1 cellular context compared by ENCODE assay signal in genomic region chr22:29887358-29887757, GRCh38.
TF ChIP-seq lines count a peak whose summit lies in the region.

No MANE protein-coding gene starts in this region.

TF ChIP-seq in GM12878, 131 proteins besides CTCF, POLR2A, EP300 and RAD21 (continued from another document):
- TF ChIP-seq TCF7 (IDR thresholded peaks at IDR 0.05; ENCODE audit: borderline replicate concordance) (no peak), FOXK2 (IDR thresholded peaks at IDR 0.05) (no peak), MLLT1 (IDR thresholded peaks at IDR 0.05) (no peak), ZBTB40 (IDR thresholded peaks at IDR 0.05; ENCODE audit: borderline replicate concordance) (no peak), HSF1 (IDR thresholded peaks at IDR 0.05; ENCODE audit: low read depth, low read length) (no peak), SREBF1 (IDR thresholded peaks at IDR 0.05; ENCODE audit: low read length) (no peak), CUX1 (IDR thresholded peaks at IDR 0.05; ENCODE audit: insufficient replicate concordance, low read depth, low read length) (no peak), RFX5 (IDR thresholded peaks at IDR 0.05; ENCODE audit: low read depth, low read length) (no peak), USF1 (IDR thresholded peaks at IDR 0.05; ENCODE audit: borderline replicate concordance, extremely low read length, insufficient read depth, low read depth, low read length) (no peak), ATF2 (IDR thresholded peaks at IDR 0.05; ENCODE audit: low read length) (no peak), LARP7 (IDR thresholded peaks at IDR 0.05) (no peak), BCL3 (IDR thresholded peaks at IDR 0.05; ENCODE audit: borderline replicate concordance, insufficient read depth, low read depth, low read length, poor library complexity, severe bottlenecking) (no peak), IRF4 (IDR thresholded peaks at IDR 0.05; ENCODE audit: low read depth, low read length) (no peak), TAF1 (IDR thresholded peaks at IDR 0.05; ENCODE audit: borderline replicate concordance, low read depth, low read length) (no peak), SIX5 (IDR thresholded peaks at IDR 0.05; ENCODE audit: low read depth, low read length, severe bottlenecking) (no peak)
